14 cellular contexts compared by ENCODE assay signal in genomic region chr7:84248843-84249242, GRCh38. TPM values are rescaled to one million over a fixed set of nuclear protein-coding genes. Genes with fewer than 3 reads are reported as not detected.
DNase-seq lines count a peak whose midpoint lies in the region; TF ChIP-seq lines count a peak whose summit lies in the region.
"Had no signal": no experiment of that assay in that cellular context is flagged by ENCODE, and none has a peak within 500 bp of the region (broad histone marks: within the 10 kb centered on the region; RNA-seq: fewer than 3 reads in every experiment).

No MANE protein-coding gene starts in this region.

- H2AFZ ChIP-seq in mammary epithelial cell (ENCODE audit: low read depth, low read length) (peak overlapping the region; percentile 53), hepatocyte (peak overlapping the region; percentile 20)

- H3K4me2 ChIP-seq in mammary epithelial cell (ENCODE audit: insufficient read depth, low read depth, low read length): no peak overlapping the region
- no peak overlapping the region for H3K4me2 ChIP-seq in hepatocyte

- H3K4me3 ChIP-seq in mammary epithelial cell (replicated peaks in 1 of 3; ENCODE audit: insufficient read depth in 1 of 3, low read depth in 2 of 3, low read length in 3 of 3): no peak overlapping the region
- no peak overlapping the region for H3K4me3 ChIP-seq in breast epithelium
- no peak overlapping the region for H3K4me3 ChIP-seq in hepatocyte
- no peak overlapping the region for H3K4me3 ChIP-seq in transverse colon

- TF ChIP-seq CTCF in mammary epithelial cell (conservative IDR thresholded peaks at IDR 0.05 in 1 of 2, IDR thresholded peaks at IDR 0.05 in 1 of 2; ENCODE audit: extremely low read depth in 1 of 2, insufficient read depth in 1 of 2, low read depth in 1 of 2, low read length in 2 of 2) (no peak), breast epithelium (IDR thresholded peaks at IDR 0.05) (no peak), hepatocyte (IDR thresholded peaks at IDR 0.05; ENCODE audit: poor library complexity) (no peak), transverse colon (IDR thresholded peaks at IDR 0.05) (no peak)

- dilution Hi-C loops in mammary epithelial cell (cut with HindIII; ENCODE audit: low sequenced_read_pairs): no loop called here

- in situ Hi-C loops in mammary epithelial cell (cut with MboI; ENCODE audit: low sequenced_read_pairs in 2 of 2) (no loop called here), transverse colon (cut with MboI; ENCODE audit: low pct_ligation_motif_present in 1 of 4, low pct_unique_long_range_greater_than_20kb in 1 of 4, low sequenced_read_pairs in 3 of 4) (no loop called here)

- no peaks in the 10 kb centered on the region for H3K9me3 ChIP-seq in mammary epithelial cell (replicated peaks; ENCODE audit: insufficient read depth, low read length)
- peaks cover 5 to 21% of the 10 kb centered on the region in 2 donors for H3K9me3 ChIP-seq in breast epithelium
- no peaks in the 10 kb centered on the region for H3K9me3 ChIP-seq in hepatocyte (ENCODE audit: low read depth)
- H3K9me3 ChIP-seq in transverse colon: no peaks in the 10 kb centered on the region

- TF ChIP-seq EP300 in transverse colon (IDR thresholded peaks at IDR 0.05; ENCODE audit: low read depth): no peak

- DNase-seq in mammary epithelial cell (no peak), breast epithelium (ENCODE audit: low spot score in 2 of 2) (no peak), NOMO-1 (lab: John Stamatoyannopoulos, UW; ENCODE audit: unreplicated experiment in 2 of 2) (peak; percentile 86 to 96), hepatocyte (ENCODE audit: low spot score) (no peak), transverse colon (no peak), NCI-H524 (lab: John Stamatoyannopoulos, UW) (no peak), NCI-H2107 treated with DMSO at 0.1 percent for 48 hours (lab: John Stamatoyannopoulos, UW; ENCODE audit: unreplicated experiment) (no peak), NCI-H1092 (lab: John Stamatoyannopoulos, UW) (no peak)
- DNase-seq: activated CD8-positive, alpha-beta memory T cell treated with anti-CD3 and anti-CD28 coated beads, Interleukin-2, amount 10 ng/mL, durations not matched to agents 7 days and 5 days; activated gamma-delta T cell; anterior cingulate cortex; CD4-positive, alpha-beta T cell; NCI-H1436; NCI-H446 had no signal

- CTCF ChIA-PET in mammary epithelial cell (lab: Charles Lee; ENCODE audit: low non-redundant PET): no interaction called here

- intact Hi-C loops in mammary epithelial cell (cut with micrococcal nuclease): loop anchor here (5.0 kb wide), 1 partner anchor 773 kb away; no protein-coding TSS in a partner anchor
- intact Hi-C loops in breast epithelium (cut with DNase I; ENCODE audit: low total_unique reads): no loop called here
- intact Hi-C loops in transverse colon (cut with DNase I; ENCODE audit: low total_unique reads): no loop called here

- WGBS in mammary epithelial cell (ENCODE audit: low coverage, missing lambda C conversion rate): 85% methylated on average over 3 of the region's 3 CpGs
- WGBS in hepatocyte (ENCODE audit: low lambda C conversion rate, missing lambda C conversion rate): 84% methylated on average over 3 of the region's 3 CpGs
- 63 to 70% methylated on average over 3 of the region's 3 CpGs for WGBS in transverse colon (ENCODE audit: low coverage in 1 of 2), 2 donors

- no peak for TF ChIP-seq POLR2A in breast epithelium (IDR thresholded peaks at IDR 0.05)
- no peak for TF ChIP-seq POLR2A in transverse colon (IDR thresholded peaks at IDR 0.05)

- no peaks in the 10 kb centered on the region for H3K9me2 ChIP-seq in hepatocyte (replicated peaks; ENCODE audit: insufficient read depth)

- no peak overlapping the region for H3K9ac ChIP-seq in mammary epithelial cell (ENCODE audit: insufficient read depth, low read length)

- H4K20me1 ChIP-seq in mammary epithelial cell (ENCODE audit: insufficient read depth, low read length) (no peaks in the 10 kb centered on the region), hepatocyte (ENCODE audit: insufficient read depth, poor library complexity, severe bottlenecking) (no peaks in the 10 kb centered on the region)

- no TSS peak for BruUV-seq in mammary epithelial cell (replicated peaks; lab: Mats Ljungman, UMichigan)

- no peaks in the 10 kb centered on the region for H3K36me3 ChIP-seq in mammary epithelial cell (ENCODE audit: insufficient read depth, low read length)
- H3K36me3 ChIP-seq in breast epithelium: no peaks in the 10 kb centered on the region
- H3K36me3 ChIP-seq in hepatocyte (replicated peaks; ENCODE audit: insufficient read depth, low read depth): no peaks in the 10 kb centered on the region
- H3K36me3 ChIP-seq in transverse colon: no peaks in the 10 kb centered on the region

- H3K27me3 ChIP-seq in mammary epithelial cell (ENCODE audit: insufficient read depth, low read length) (no peaks in the 10 kb centered on the region), breast epithelium (no peaks in the 10 kb centered on the region), hepatocyte (no peaks in the 10 kb centered on the region), transverse colon (no peaks in the 10 kb centered on the region)

- H3K27ac ChIP-seq in mammary epithelial cell (ENCODE audit: insufficient read depth, low read depth, low read length): no peak overlapping the region
- H3K27ac ChIP-seq in breast epithelium: no peak overlapping the region
- no peak overlapping the region for H3K27ac ChIP-seq in hepatocyte
- H3K27ac ChIP-seq in transverse colon: peak overlapping the region in 3 of 4 donors; percentile 36 to 40 (median 37)

- no peaks in the 10 kb centered on the region for H3K79me2 ChIP-seq in mammary epithelial cell (ENCODE audit: insufficient read depth, low read length)
- no peaks in the 10 kb centered on the region for H3K79me2 ChIP-seq in hepatocyte

- H3K4me1 ChIP-seq in mammary epithelial cell (ENCODE audit: insufficient read depth, low read length): peaks cover 5% of the 10 kb centered on the region
- no peaks in the 10 kb centered on the region for H3K4me1 ChIP-seq in breast epithelium
- H3K4me1 ChIP-seq in hepatocyte (ENCODE audit: insufficient read depth): no peaks in the 10 kb centered on the region
- peaks cover 0 to 6% (median 0%) of the 10 kb centered on the region in 4 donors for H3K4me1 ChIP-seq in transverse colon

RNA-seq across cellular contexts. Expression of gene SEMA3A, which starts 54.3 kb away (rescaled TPM):
- total RNA-seq in mammary epithelial cell (10 to 100 TPM in 1 of 2 donors, under 1 TPM in 1; 0.83 to 12.8 TPM), breast epithelium (10 to 100 TPM in 1 of 3 donors, 1 to 10 TPM in 2; 2.9 to 23.2 (median 5.2) TPM), hepatocyte (64.6 and 72.3 TPM in 2 replicates), transverse colon (1 to 10 TPM in 3 of 4 donors, under 1 TPM in 1; 1.00 to 8.3 (median 4.7) TPM)
- polyA plus RNA-seq in mammary epithelial cell (6.9 TPM), hepatocyte (19.3 and 20.2 TPM in 2 replicates)
- polyA minus RNA-seq in mammary epithelial cell: 26.9 TPM

Comparison
In these comparisons a context has a peak if more than half of its experiments do, and no peak if none do; other contexts are left out.
1. DNase-seq: peak in NOMO-1 (2 of 2); none in mammary epithelial cell (single experiment), breast epithelium (0 of 2), hepatocyte (single experiment), transverse colon (single experiment), NCI-H524 (0 of 2), NCI-H2107 treated with DMSO at 0.1 percent for 48 hours (single experiment) and NCI-H1092 (single experiment).
2. H3K27ac ChIP-seq: peak in transverse colon (3 of 4); none in mammary epithelial cell (single experiment), breast epithelium (0 of 2) and hepatocyte (single experiment).